ENCODE assay signal across 11 cellular contexts in the genomic region with DNA sequence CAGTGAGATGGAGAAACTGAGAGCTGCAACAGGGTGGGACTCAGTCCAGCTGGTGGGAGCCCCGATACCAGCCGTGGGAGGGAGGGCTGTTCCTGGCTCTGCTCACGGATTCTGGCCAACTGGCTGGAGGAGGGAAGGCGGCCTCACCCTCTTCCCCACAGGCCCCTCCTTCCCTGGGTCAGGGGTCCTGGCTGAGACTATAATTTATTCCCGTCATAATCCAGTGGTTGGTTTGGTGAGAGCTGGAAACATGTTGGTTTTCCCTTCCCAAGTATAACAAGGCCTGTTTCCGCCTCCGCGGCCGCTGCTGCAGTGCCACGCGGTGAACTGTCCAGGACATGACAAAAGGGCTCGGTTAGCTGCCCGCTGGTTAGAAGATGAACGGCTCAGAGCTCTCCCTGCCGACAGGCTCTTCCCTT. TPM values are rescaled to one million over a fixed set of nuclear protein-coding genes. Genes with fewer than 3 reads are reported as not detected.
DNase-seq lines count a peak whose midpoint lies in the region; ATAC-seq and TF ChIP-seq lines count a peak whose summit lies in the region.
"Had no signal": no experiment of that assay in that cellular context is flagged by ENCODE, and none has a peak within 500 bp of the region (broad histone marks: within the 10 kb centered on the region; RNA-seq: fewer than 3 reads in every experiment).

No MANE protein-coding gene starts in this region.

- no peaks in the 10 kb centered on the region for H3K9me3 Mint-ChIP-seq in CD8-positive, alpha-beta T cell

- no peak overlapping the region for H3K4me3 Mint-ChIP-seq in CD8-positive, alpha-beta T cell

- POLR2A ChIA-PET in CD8-positive, alpha-beta T cell (lab: Charles Lee) = no interaction called here

- peaks cover 3% of the 10 kb centered on the region for H3K27me3 Mint-ChIP-seq in CD8-positive, alpha-beta T cell (ENCODE audit: low read depth)

- no peak overlapping the region for H3K27ac Mint-ChIP-seq in CD8-positive, alpha-beta T cell

- H3K4me1 ChIP-seq in ovary (ENCODE audit: insufficient read depth) (peaks cover 22% of the 10 kb centered on the region), upper lobe of left lung (peaks cover 16 to 41% (median 25%) of the 10 kb centered on the region in 4 donors)
- peaks cover 10% of the 10 kb centered on the region for H3K4me1 ChIP-seq in CD8-positive, alpha-beta T cell (ENCODE audit: insufficient read depth, low read length)

- in situ Hi-C loops in astrocyte of the cerebellum (cut with HindIII; ENCODE audit: low sequenced_read_pairs) (no loop called here), KBM-7 (cut with MboI; ENCODE audit: low pct_unique_long_range_greater_than_20kb, low sequenced_read_pairs) (no loop called here)

- DNase-seq in astrocyte of the cerebellum (ENCODE audit: low read depth) = peak; percentile 42
- DNase-seq in fibroblast of villous mesenchyme (ENCODE audit: low read depth) = peak; percentile 70
- peak; percentile 71 to 90 (median 78) for DNase-seq in ovary
- peak in 1 of 2 donors; percentile 83 for DNase-seq in upper lobe of left lung
- DNase-seq in KBM-7 = no peak
- no peak for DNase-seq in CD8-positive, alpha-beta T cell
- no peak for DNase-seq in CD1c-positive myeloid dendritic cell (ENCODE audit: extremely low spot score)
- DNase-seq: foreskin melanocyte; NCI-H1436; stimulated activated naive CD4-positive, alpha-beta T cell; SW 1271 had no signal

- H3K4me1 Mint-ChIP-seq in CD8-positive, alpha-beta T cell (ENCODE audit: low read depth) = peaks cover 14% of the 10 kb centered on the region

- H3K27ac ChIP-seq in ovary = peak overlapping the region; percentile 35 to 70
- H3K27ac ChIP-seq in upper lobe of left lung = peak overlapping the region; percentile 14 to 64 (median 36)
- no peak overlapping the region for H3K27ac ChIP-seq in CD8-positive, alpha-beta T cell (ENCODE audit: low read depth, low read length)

- H3K36me3 Mint-ChIP-seq in CD8-positive, alpha-beta T cell = no peaks in the 10 kb centered on the region

- CTCF ChIA-PET in CD8-positive, alpha-beta T cell (lab: Charles Lee) = no interaction called here

- TF ChIP-seq POLR2A in ovary (IDR thresholded peaks at IDR 0.05) (no peak), upper lobe of left lung (IDR thresholded peaks at IDR 0.05) (no peak)

- H3K27me3 ChIP-seq in ovary = no peaks in the 10 kb centered on the region
- no peaks in the 10 kb centered on the region for H3K27me3 ChIP-seq in upper lobe of left lung
- no peaks in the 10 kb centered on the region for H3K27me3 ChIP-seq in CD8-positive, alpha-beta T cell (ENCODE audit: insufficient read depth, low read length)

- no peak overlapping the region for H3K4me3 ChIP-seq in astrocyte of the cerebellum (ENCODE audit: low read depth, low read length)
- H3K4me3 ChIP-seq in fibroblast of villous mesenchyme (ENCODE audit: low read depth, low read length) = no peak overlapping the region
- no peak overlapping the region for H3K4me3 ChIP-seq in ovary
- H3K4me3 ChIP-seq in upper lobe of left lung = no peak overlapping the region
- no peak overlapping the region for H3K4me3 ChIP-seq in CD8-positive, alpha-beta T cell (ENCODE audit: low read depth, low read length)

- no peaks in the 10 kb centered on the region for H3K36me3 ChIP-seq in ovary
- no peaks in the 10 kb centered on the region for H3K36me3 ChIP-seq in upper lobe of left lung
- H3K36me3 ChIP-seq in CD8-positive, alpha-beta T cell (ENCODE audit: insufficient read depth, low read length) = no peaks in the 10 kb centered on the region

- H3K9me3 ChIP-seq in ovary (no peaks in the 10 kb centered on the region), upper lobe of left lung (no peaks in the 10 kb centered on the region)
- H3K9me3 ChIP-seq in CD8-positive, alpha-beta T cell (ENCODE audit: low read length) = no peaks in the 10 kb centered on the region

- TF ChIP-seq EP300 in ovary (IDR thresholded peaks at IDR 0.05) (no peak), upper lobe of left lung (IDR thresholded peaks at IDR 0.05) (no peak)

- WGBS in ovary, 3 donors = 2 to 10% (median 8%) methylated on average over 15 of the region's 15 CpGs
- 69 to 79% methylated on average over 12 to 15 of the region's 15 CpGs for WGBS in upper lobe of left lung, 2 donors

- TF ChIP-seq CTCF in astrocyte of the cerebellum (IDR thresholded peaks at IDR 0.05; ENCODE audit: low read depth, low read length, missing control alignments) (no peak), fibroblast of villous mesenchyme (IDR thresholded peaks at IDR 0.05; ENCODE audit: insufficient read depth, low read depth, low read length) (no peak), ovary (IDR thresholded peaks at IDR 0.05) (no peak), upper lobe of left lung (IDR thresholded peaks at IDR 0.05) (no peak)
- no peak for TF ChIP-seq CTCF in CD8-positive, alpha-beta T cell (IDR thresholded peaks at IDR 0.05)

- intact Hi-C loops in ovary (cut with DNase I) = loop anchor here in 1 of 4 donors (5.0 kb wide), 1 partner anchor 507 kb away; no protein-coding TSS in a partner anchor
- intact Hi-C loops in CD8-positive, alpha-beta T cell (cut with DNase I, micrococcal nuclease) = no loop called here

- ATAC-seq in upper lobe of left lung (ENCODE audit: low FRiP score in 2 of 2) = no peak
- no peak for ATAC-seq in CD8-positive, alpha-beta T cell

RNA-seq across cellular contexts. Expression of gene PTPRF, which starts 10.0 kb away (rescaled TPM):
- total RNA-seq in fibroblast of villous mesenchyme (42.7 and 53.8 TPM in 2 replicates), ovary (100 to 1,000 TPM in 3 of 7 donors, 10 to 100 TPM in 4; 26.3 to 165 (median 95.5) TPM), upper lobe of left lung (100 to 1,000 TPM; 133 to 201 (median 171) TPM)
- 10 to 100 TPM; 24.4 to 35.4 TPM for polyA plus RNA-seq in ovary
- total RNA-seq in CD8-positive, alpha-beta T cell = under 1 TPM in 1 of 2 experiments, not detected in 1; 0.11 TPM

Comparison
In these comparisons a context has a peak if more than half of its experiments do, and no peak if none do; other contexts are left out.
1. DNase-seq: peak in astrocyte of the cerebellum (single experiment), fibroblast of villous mesenchyme (single experiment) and ovary (5 of 5); none in KBM-7 (single experiment), CD8-positive, alpha-beta T cell (0 of 7) and CD1c-positive myeloid dendritic cell (single experiment).
2. RNA of gene PTPRF, which starts 10.0 kb away (total RNA-seq): 133 to 201 TPM in upper lobe of left lung, 26.3 to 165 TPM in ovary and 42.7 to 53.8 TPM in fibroblast of villous mesenchyme; 0.11 TPM in CD8-positive, alpha-beta T cell; every median in the first group is over 10 times any median in the second.